ENCODE assay signal across 13 cellular contexts in genomic region chr3:188839187-188839695, GRCh38.
"Had no signal": no experiment of that assay in that cellular context is flagged by ENCODE, and none has a peak within 500 bp of the region (broad histone marks: within the 10 kb centered on the region; RNA-seq: fewer than 3 reads in every experiment).

No MANE protein-coding gene starts in this region.

- ATAC-seq: activated CD8-positive, alpha-beta T cell treated with anti-CD3 and anti-CD28 coated beads for 36 hours; esophagus mucosa; left ventricle myocardium superior; stimulated activated naive CD8-positive, alpha-beta T cell treated with anti-CD3 and anti-CD28 coated beads, Interleukin-15, Interleukin-2, amounts not matched to agents 100 U/mL and 50 U/mL, for 24 hours had no signal

- H3K27me3 Mint-ChIP-seq: activated CD8-positive, alpha-beta T cell treated with anti-CD3 and anti-CD28 coated beads for 36 hours; activated naive CD8-positive, alpha-beta T cell treated with anti-CD3 and anti-CD28 coated beads, Interleukin-2, amount 10 ng/mL, durations not matched to agents 7 days and 5 days had no signal

- H3K4me3 ChIP-seq: ovary, thoracic aorta had no signal

- H3K9me3 Mint-ChIP-seq: activated CD8-positive, alpha-beta T cell treated with anti-CD3 and anti-CD28 coated beads for 36 hours had no signal

- DNase-seq: activated CD4-positive, alpha-beta T cell treated with anti-CD3 and anti-CD28 coated beads for 4 hours; activated CD8-positive, alpha-beta memory T cell treated with anti-CD3 and anti-CD28 coated beads, Interleukin-2, amount 50 U/mL, for 4 hours; activated CD8-positive, alpha-beta T cell treated with anti-CD3 and anti-CD28 coated beads for 36 hours; activated naive CD8-positive, alpha-beta T cell treated with anti-CD3 and anti-CD28 coated beads, Interleukin-2, amount 10 ng/mL, durations not matched to agents 7 days and 5 days; glutamatergic neuron; left ventricle myocardium superior; ovary; stimulated activated CD4-positive, alpha-beta T cell treated with anti-CD3 and anti-CD28 coated beads, Interleukin-2, amount 100 ng/mL, for 48 hours; stimulated activated naive CD8-positive, alpha-beta T cell treated with anti-CD3 and anti-CD28 coated beads, Interleukin-15, Interleukin-2, amounts not matched to agents 100 U/mL and 50 U/mL, for 24 hours; WERI-Rb-1 had no signal

- H3K27ac Mint-ChIP-seq: activated CD8-positive, alpha-beta T cell treated with anti-CD3 and anti-CD28 coated beads for 36 hours; activated naive CD8-positive, alpha-beta T cell treated with anti-CD3 and anti-CD28 coated beads, Interleukin-2, amount 10 ng/mL, durations not matched to agents 7 days and 5 days had no signal

- H3K36me3 ChIP-seq: ovary, thoracic aorta, WERI-Rb-1 had no signal

- H3K27me3 ChIP-seq: ovary had no signal

- H3K4me3 Mint-ChIP-seq: activated CD8-positive, alpha-beta T cell treated with anti-CD3 and anti-CD28 coated beads for 36 hours; activated naive CD8-positive, alpha-beta T cell treated with anti-CD3 and anti-CD28 coated beads, Interleukin-2, amount 10 ng/mL, durations not matched to agents 7 days and 5 days; neural crest cell had no signal

- H3K27ac ChIP-seq: ovary, thoracic aorta, WERI-Rb-1 had no signal

- H3K9me3 ChIP-seq: ovary, thoracic aorta had no signal
